Comparison of ENCODE assay signal across 25 cellular contexts in the genomic region with DNA sequence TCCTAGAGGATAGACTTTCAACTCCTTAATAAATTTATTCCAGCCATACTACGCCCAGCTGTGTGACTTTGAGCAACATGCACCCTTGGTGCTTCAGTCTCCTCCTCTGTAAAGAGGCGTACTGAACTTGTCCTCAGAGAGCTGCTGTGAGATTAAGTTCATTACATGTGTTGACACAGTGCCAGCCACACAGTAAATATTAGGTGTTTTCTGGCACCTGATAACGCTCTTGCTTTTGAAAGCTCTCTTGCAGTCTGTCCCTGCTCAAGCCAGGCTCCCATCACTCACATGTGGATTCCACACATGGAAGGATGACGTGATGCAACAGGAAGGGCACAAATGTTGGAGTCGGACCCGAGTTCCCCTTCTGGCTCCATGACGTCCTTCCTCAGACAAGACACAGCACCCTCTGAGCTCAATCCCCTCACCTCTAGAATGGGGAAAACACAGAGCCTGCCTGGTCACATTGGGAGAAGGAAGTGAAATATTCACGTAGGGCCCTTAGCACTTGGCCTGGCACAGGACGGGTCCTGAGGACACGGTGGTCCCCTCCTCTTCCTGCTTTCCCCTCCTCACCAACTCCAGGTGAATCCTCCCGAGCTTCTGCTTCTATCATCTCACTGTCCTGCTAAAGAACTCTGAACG. TPM values are rescaled to one million over a fixed set of nuclear protein-coding genes. Genes with fewer than 3 reads are reported as not detected.
DNase-seq lines count a peak whose midpoint lies in the region; ATAC-seq and TF ChIP-seq lines count a peak whose summit lies in the region.
"Had no signal": no experiment of that assay in that cellular context is flagged by ENCODE, and none has a peak within 500 bp of the region (broad histone marks: within the 10 kb centered on the region; RNA-seq: fewer than 3 reads in every experiment).

No MANE protein-coding gene starts in this region.

- TF ChIP-seq CTCF in SU-DHL-6 (IDR thresholded peaks at IDR 0.05; ENCODE audit: insufficient read depth, low read length, poor library complexity, severe bottlenecking) = no peak
- TF ChIP-seq CTCF in stomach (IDR thresholded peaks at IDR 0.05) = no peak

- no peak overlapping the region; the same call in 1 of the 2 replicates for H3K9ac ChIP-seq in SU-DHL-6 (ENCODE audit: low read length)

- H3K9me3 ChIP-seq in SU-DHL-6 (ENCODE audit: insufficient read depth, low read length) (no peaks in the 10 kb centered on the region), stomach (no peaks in the 10 kb centered on the region)
- H3K9me3 ChIP-seq: BE2C, Caco-2, MG63 had no signal

- peaks cover 4% of the 10 kb centered on the region for H3K27me3 Mint-ChIP-seq in activated CD4-positive, alpha-beta T cell treated with anti-CD3 and anti-CD28 coated beads, Interleukin-2, amount 10 ng/mL, durations not matched to agents 24 days and 14 days
- no peaks in the 10 kb centered on the region for H3K27me3 Mint-ChIP-seq in naive B cell
- H3K27me3 Mint-ChIP-seq: CD4-positive, alpha-beta T cell had no signal

- H3K4me1 Mint-ChIP-seq in activated CD4-positive, alpha-beta T cell treated with anti-CD3 and anti-CD28 coated beads, Interleukin-2, amount 10 ng/mL, durations not matched to agents 24 days and 14 days = no peaks in the 10 kb centered on the region
- peaks cover 47 to 78% (median 74%) of the 10 kb centered on the region in 3 donors for H3K4me1 Mint-ChIP-seq in naive B cell

- H3K4me2 ChIP-seq in SU-DHL-6 (ENCODE audit: low read depth, low read length, poor library complexity, severe bottlenecking) = peak overlapping the region; percentile 15

- H2AFZ ChIP-seq in SU-DHL-6 (ENCODE audit: low read depth, low read length, severe bottlenecking) = no peak overlapping the region

- intact Hi-C loops in activated CD4-positive, alpha-beta T cell treated with anti-CD3 and anti-CD28 coated beads, Interleukin-2, amount 10 ng/mL, durations not matched to agents 24 days and 14 days (cut with micrococcal nuclease) = no loop called here
- intact Hi-C loops in stomach (cut with DNase I; ENCODE audit: low total_unique reads) = no loop called here
- intact Hi-C loops in posterior vena cava (cut with DNase I) = no loop called here

- no peaks in the 10 kb centered on the region for H3K9me3 Mint-ChIP-seq in activated CD4-positive, alpha-beta T cell treated with anti-CD3 and anti-CD28 coated beads, Interleukin-2, amount 10 ng/mL, durations not matched to agents 24 days and 14 days
- peaks cover 0 to 7% (median 0%) of the 10 kb centered on the region in 7 donors for H3K9me3 Mint-ChIP-seq in naive B cell
- H3K9me3 Mint-ChIP-seq: CD4-positive, alpha-beta T cell; H9 had no signal

- H3K4me3 Mint-ChIP-seq in activated CD4-positive, alpha-beta T cell treated with anti-CD3 and anti-CD28 coated beads, Interleukin-2, amount 10 ng/mL, durations not matched to agents 24 days and 14 days = no peak overlapping the region
- peak overlapping the region in 1 of 8 donors; percentile 72 for H3K4me3 Mint-ChIP-seq in naive B cell
- H3K4me3 Mint-ChIP-seq: CD4-positive, alpha-beta T cell; H9 had no signal

- H3K9me2 ChIP-seq in SU-DHL-6 (replicated peaks; ENCODE audit: insufficient read depth, low read length) = no peaks in the 10 kb centered on the region

- peaks cover 22% of the 10 kb centered on the region for H3F3A ChIP-seq in SU-DHL-6 (ENCODE audit: insufficient read depth)

- TF ChIP-seq POLR2A in stomach (IDR thresholded peaks at IDR 0.05) = no peak

- peaks cover 100% of the 10 kb centered on the region for H3K79me2 ChIP-seq in SU-DHL-6 (ENCODE audit: insufficient read depth, low read length)

- no peaks in the 10 kb centered on the region for H3K36me3 Mint-ChIP-seq in activated CD4-positive, alpha-beta T cell treated with anti-CD3 and anti-CD28 coated beads, Interleukin-2, amount 10 ng/mL, durations not matched to agents 24 days and 14 days (ENCODE audit: low read depth)
- H3K36me3 Mint-ChIP-seq in naive B cell = peaks cover 15 to 18% of the 10 kb centered on the region in 2 donors

- H3K27ac ChIP-seq in SU-DHL-6 (ENCODE audit: low read depth, low read length) (peak overlapping the region; percentile 15; the same call in 1 of the 2 replicates), stomach (peak overlapping the region in 2 of 5 donors; percentile 6 to 16)

- ATAC-seq in naive B cell (ENCODE audit: low read depth in 2 of 2) = no peak

- H3K36me3 ChIP-seq in SU-DHL-6 (ENCODE audit: low read length) = peaks cover 37% of the 10 kb centered on the region
- H3K36me3 ChIP-seq in stomach = no peaks in the 10 kb centered on the region
- H3K36me3 ChIP-seq: BE2C, MG63 had no signal

- H3K27ac Mint-ChIP-seq in activated CD4-positive, alpha-beta T cell treated with anti-CD3 and anti-CD28 coated beads, Interleukin-2, amount 10 ng/mL, durations not matched to agents 24 days and 14 days = peak overlapping the region; percentile 56
- H3K27ac Mint-ChIP-seq in naive B cell = peak overlapping the region in 4 of 6 donors; percentile 30 to 85 (median 71)
- H3K27ac Mint-ChIP-seq: CD4-positive, alpha-beta T cell had no signal

- no peaks in the 10 kb centered on the region for H3K27me3 ChIP-seq in SU-DHL-6 (ENCODE audit: low read length)
- no peaks in the 10 kb centered on the region for H3K27me3 ChIP-seq in stomach
- H3K27me3 ChIP-seq: BE2C, MG63 had no signal

- no peak for DNase-seq in activated CD4-positive, alpha-beta T cell treated with anti-CD3 and anti-CD28 coated beads, Interleukin-2, amount 10 ng/mL, durations not matched to agents 24 days and 14 days
- DNase-seq in activated CD4-positive, alpha-beta T cell treated with anti-CD3 and anti-CD28 coated beads for 1 hour = no peak
- no peak for DNase-seq in naive B cell
- peak; percentile 61 for DNase-seq in stomach
- DNase-seq in NCI-H2171 treated with DMSO at 0.1 percent for 48 hours (lab: John Stamatoyannopoulos, UW) = no peak
- DNase-seq in posterior vena cava (ENCODE audit: low spot score) = no peak
- DNase-seq in OCI-M1 (lab: John Stamatoyannopoulos, UW) = no peak
- DNase-seq: 8988T; BE2C; Caco-2; CD4-positive, alpha-beta T cell; DMS153; GDM1; H9; IMR-90; Kasumi-1; MG63; NCI-H1092 treated with DMSO at 0.1 percent for 48 hours; NCI-H146; NCI-H2081 treated with DMSO at 0.1 percent for 48 hours; NCI-H510A; NCI-H748 treated with DMSO at 0.1 percent for 48 hours had no signal

- H3K4me3 ChIP-seq in SU-DHL-6 (ENCODE audit: insufficient read depth, low read length, poor library complexity, severe bottlenecking) (no peak overlapping the region), stomach (no peak overlapping the region)
- H3K4me3 ChIP-seq: MG63 had no signal

- H3K4me1 ChIP-seq in stomach = peaks cover 0 to 17% (median 4%) of the 10 kb centered on the region in 4 donors
- H3K4me1 ChIP-seq: BE2C had no signal

- WGBS in stomach, 5 donors = 48 to 74% (median 56%) methylated on average over 12 of the region's 12 CpGs

- TF ChIP-seq EP300 in stomach (IDR thresholded peaks at IDR 0.05) = no peak

- H4K20me1 ChIP-seq in SU-DHL-6 (ENCODE audit: low read depth, low read length) = peaks cover 14% of the 10 kb centered on the region; the same call in 1 of the 2 replicates

RNA-seq across cellular contexts. Expression of gene IFNLR1, which starts 7.7 kb away (rescaled TPM):
- 5.3 and 5.6 TPM in 2 replicates for total RNA-seq in activated CD4-positive, alpha-beta T cell treated with anti-CD3 and anti-CD28 coated beads, Interleukin-2, amount 10 ng/mL, durations not matched to agents 24 days and 14 days
- polyA plus RNA-seq in naive B cell (ENCODE audit: low read depth in 6 of 6) = 10 to 100 TPM in 5 of 6 donors, 1 to 10 TPM in 1; 7.4 to 17.2 (median 12.7) TPM
- 1 to 10 TPM in 3 of 5 donors, under 1 TPM in 1, not detected in 1; 0.45 to 6.1 (median 4.2) TPM for total RNA-seq in stomach
- 1 to 10 TPM in 1 of 3 donors, under 1 TPM in 2; 0.31 to 1.1 (median 0.87) TPM for polyA plus RNA-seq in stomach
- under 1 TPM; 0.43 to 0.51 TPM for total RNA-seq in posterior vena cava
- total RNA-seq: IMR-90 had no signal
- polyA plus RNA-seq: AG04450, IMR-90 had no signal

RNA-seq across cellular contexts. Expression of gene IL22RA1, which starts 36.4 kb away (rescaled TPM):
- total RNA-seq in activated CD4-positive, alpha-beta T cell treated with anti-CD3 and anti-CD28 coated beads, Interleukin-2, amount 10 ng/mL, durations not matched to agents 24 days and 14 days = not detected in 2 replicates
- not detected for polyA plus RNA-seq in naive B cell (ENCODE audit: low read depth in 6 of 6)
- 1 to 10 TPM in 3 of 5 donors, under 1 TPM in 1, not detected in 1; 0.43 to 4.1 (median 2.0) TPM for total RNA-seq in stomach
- polyA plus RNA-seq in stomach = 1 to 10 TPM; 1.2 to 2.1 (median 1.4) TPM
- under 1 TPM in 1 of 2 donors, not detected in 1; 0.10 TPM for total RNA-seq in posterior vena cava
- total RNA-seq: CD4-positive, alpha-beta T cell; Daoy; IMR-90 had no signal
- polyA plus RNA-seq: AG04450, IMR-90 had no signal
